1 cellular context compared by ENCODE assay signal in the genomic region with DNA sequence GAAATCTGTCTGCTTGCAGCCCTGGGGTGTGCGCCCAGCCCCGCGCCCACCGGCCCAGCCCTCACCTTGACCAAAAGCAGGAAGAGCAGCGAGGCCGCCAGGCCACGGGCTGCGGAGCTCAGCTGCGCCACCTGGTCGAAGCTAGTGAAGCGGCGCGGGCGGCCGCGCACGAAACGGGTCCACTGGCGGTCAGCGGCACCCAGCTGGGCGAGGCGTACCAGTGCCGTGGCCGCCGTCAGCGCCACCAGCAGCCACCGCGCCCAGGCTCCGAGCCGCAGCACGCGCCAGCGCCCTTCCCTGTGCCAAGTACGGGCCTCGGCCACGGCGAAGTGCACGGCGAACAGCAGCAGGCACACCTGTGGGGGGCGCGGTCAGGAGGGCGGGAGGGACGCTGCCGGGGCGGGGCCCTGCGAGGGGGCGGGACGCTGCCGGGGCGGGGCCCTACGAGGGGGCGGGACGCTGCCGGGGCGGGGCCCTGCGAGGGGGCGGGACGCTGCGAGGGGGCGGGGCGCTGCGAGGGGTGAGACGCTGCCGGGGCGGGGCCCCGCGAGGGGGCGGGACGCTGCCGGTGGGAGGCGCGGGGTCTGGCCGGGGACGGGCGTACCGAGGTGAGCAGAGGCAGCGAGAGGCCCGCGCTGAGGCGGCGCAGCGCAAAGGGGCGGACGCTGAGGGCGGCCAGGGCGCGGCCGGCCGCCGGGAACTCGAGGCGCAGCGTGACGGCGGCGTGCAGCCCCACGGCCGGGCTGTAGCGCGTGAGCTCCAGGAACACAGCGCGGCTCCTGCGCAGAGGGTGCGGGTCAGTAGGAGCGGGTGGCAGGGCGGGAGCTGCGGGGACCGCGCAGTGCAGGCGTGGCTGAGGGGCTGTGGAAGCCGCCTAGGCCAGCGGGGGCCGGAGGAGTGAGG.
TF ChIP-seq lines count a peak whose summit lies in the region.

No MANE protein-coding gene starts in this region.

TF ChIP-seq in neural cell, 6 proteins besides CTCF, POLR2A, EP300 and RAD21 (continued from another document):
- TF ChIP-seq, protein P1, sequence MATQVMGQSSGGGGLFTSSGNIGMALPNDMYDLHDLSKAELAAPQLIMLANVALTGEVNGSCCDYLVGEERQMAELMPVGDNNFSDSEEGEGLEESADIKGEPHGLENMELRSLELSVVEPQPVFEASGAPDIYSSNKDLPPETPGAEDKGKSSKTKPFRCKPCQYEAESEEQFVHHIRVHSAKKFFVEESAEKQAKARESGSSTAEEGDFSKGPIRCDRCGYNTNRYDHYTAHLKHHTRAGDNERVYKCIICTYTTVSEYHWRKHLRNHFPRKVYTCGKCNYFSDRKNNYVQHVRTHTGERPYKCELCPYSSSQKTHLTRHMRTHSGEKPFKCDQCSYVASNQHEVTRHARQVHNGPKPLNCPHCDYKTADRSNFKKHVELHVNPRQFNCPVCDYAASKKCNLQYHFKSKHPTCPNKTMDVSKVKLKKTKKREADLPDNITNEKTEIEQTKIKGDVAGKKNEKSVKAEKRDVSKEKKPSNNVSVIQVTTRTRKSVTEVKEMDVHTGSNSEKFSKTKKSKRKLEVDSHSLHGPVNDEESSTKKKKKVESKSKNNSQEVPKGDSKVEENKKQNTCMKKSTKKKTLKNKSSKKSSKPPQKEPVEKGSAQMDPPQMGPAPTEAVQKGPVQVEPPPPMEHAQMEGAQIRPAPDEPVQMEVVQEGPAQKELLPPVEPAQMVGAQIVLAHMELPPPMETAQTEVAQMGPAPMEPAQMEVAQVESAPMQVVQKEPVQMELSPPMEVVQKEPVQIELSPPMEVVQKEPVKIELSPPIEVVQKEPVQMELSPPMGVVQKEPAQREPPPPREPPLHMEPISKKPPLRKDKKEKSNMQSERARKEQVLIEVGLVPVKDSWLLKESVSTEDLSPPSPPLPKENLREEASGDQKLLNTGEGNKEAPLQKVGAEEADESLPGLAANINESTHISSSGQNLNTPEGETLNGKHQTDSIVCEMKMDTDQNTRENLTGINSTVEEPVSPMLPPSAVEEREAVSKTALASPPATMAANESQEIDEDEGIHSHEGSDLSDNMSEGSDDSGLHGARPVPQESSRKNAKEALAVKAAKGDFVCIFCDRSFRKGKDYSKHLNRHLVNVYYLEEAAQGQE (IDR thresholded peaks at IDR 0.05; ENCODE audit: borderline replicate concordance) = no peak
- TF ChIP-seq EZH2 (IDR thresholded peaks at IDR 0.05; ENCODE audit: borderline replicate concordance, insufficient read depth, low read length, poor library complexity, severe bottlenecking) = no peak
- TF ChIP-seq POLR2AphosphoS5 (IDR thresholded peaks at IDR 0.05) = no peak
- TF ChIP-seq SMC3 (conservative IDR thresholded peaks at IDR 0.05; ENCODE audit: poor library complexity) = peak; percentile 20
